Comparison of ENCODE assay signal across 11 cellular contexts in genomic region chr7:3754488-3755365, GRCh38.
DNase-seq lines count a peak whose midpoint lies in the region; ATAC-seq and TF ChIP-seq lines count a peak whose summit lies in the region.
"Had no signal": no experiment of that assay in that cellular context is flagged by ENCODE, and none has a peak within 500 bp of the region (broad histone marks: within the 10 kb centered on the region; RNA-seq: fewer than 3 reads in every experiment).

No MANE protein-coding gene starts in this region.

- 50 to 65% methylated on average over 14 to 16 of the region's 16 CpGs for WGBS in esophagus squamous epithelium, 2 donors

- ATAC-seq in HG03457 (IDR thresholded peaks at IDR 0.05; ENCODE audit: unreplicated experiment), result no peak
- ATAC-seq: mucosa of descending colon had no signal

- TF ChIP-seq CTCF in esophagus squamous epithelium (IDR thresholded peaks at IDR 0.05) (no peak), neural progenitor cell (IDR thresholded peaks at IDR 0.05) (no peak), type B pancreatic cell (conservative IDR thresholded peaks at IDR 0.05) (no peak)

- peak overlapping the region; percentile 48 for H3K27ac Mint-ChIP-seq in neural progenitor cell
- H3K27ac Mint-ChIP-seq in type B pancreatic cell, result no peak overlapping the region

- H3K4me3 Mint-ChIP-seq in neural progenitor cell (peak overlapping the region; percentile 22), type B pancreatic cell (no peak overlapping the region)

- no peaks in the 10 kb centered on the region for H3K36me3 Mint-ChIP-seq in neural progenitor cell
- H3K36me3 Mint-ChIP-seq in type B pancreatic cell, result no peaks in the 10 kb centered on the region

- peak overlapping the region; percentile 32 for H3K4me2 ChIP-seq in neural progenitor cell

- DNase-seq in NCI-H69 (lab: John Stamatoyannopoulos, UW), result peak; percentile 99
- no peak for DNase-seq in esophagus squamous epithelium (lab: John Stamatoyannopoulos, UW)
- peak; percentile 55 for DNase-seq in neural progenitor cell (ENCODE audit: low spot score)
- DNase-seq in activated effector memory CD4-positive, alpha-beta T cell treated with anti-CD3 and anti-CD28 coated beads, Interleukin-2, amount 50 U/mL, for 16 hours, result no peak
- no peak for DNase-seq in type B pancreatic cell (ENCODE audit: extremely low spot score, unreplicated experiment)
- no peak for DNase-seq in NCI-H510A (lab: John Stamatoyannopoulos, UW)
- DNase-seq: cerebellar nuclear complex, KBM-7 had no signal

- H3K4me3 ChIP-seq in esophagus squamous epithelium (no peak overlapping the region), neural progenitor cell (no peak overlapping the region)
- H3K4me3 ChIP-seq: mucosa of descending colon had no signal

- peak overlapping the region; percentile 49; the same call in 1 of the 2 replicates for H3K9ac ChIP-seq in ES-I3 (ENCODE audit: low read depth, low read length)
- H3K9ac ChIP-seq in neural progenitor cell, result no peak overlapping the region

- H3K4me1 ChIP-seq in ES-I3 (ENCODE audit: insufficient read depth, low read length) (0 out of 2 replicates have a peak, but pooled peaks cover 4% of the 10 kb centered on the region), esophagus squamous epithelium (no peaks in the 10 kb centered on the region), neural progenitor cell (peaks cover 12% of the 10 kb centered on the region)

- no peak overlapping the region for H2AFZ ChIP-seq in neural progenitor cell (replicated peaks)

- H3K9me3 ChIP-seq in ES-I3 (ENCODE audit: control insufficient read depth, insufficient read depth, low read length) (no peaks in the 10 kb centered on the region), esophagus squamous epithelium (no peaks in the 10 kb centered on the region), neural progenitor cell (ENCODE audit: low read depth) (peaks cover 3% of the 10 kb centered on the region)
- H3K9me3 ChIP-seq: mucosa of descending colon had no signal

- H4K20me1 ChIP-seq in neural progenitor cell (ENCODE audit: low read depth), result no peaks in the 10 kb centered on the region

- H3F3A ChIP-seq in neural progenitor cell (ENCODE audit: low read depth), result peaks cover 13% of the 10 kb centered on the region

- TF ChIP-seq POLR2A in esophagus squamous epithelium (IDR thresholded peaks at IDR 0.05), result no peak

- H3K27me3 ChIP-seq in esophagus squamous epithelium (no peaks in the 10 kb centered on the region), neural progenitor cell (no peaks in the 10 kb centered on the region)

- H3K27ac ChIP-seq in esophagus squamous epithelium, result peak overlapping the region in 3 of 4 donors; percentile 11 to 45 (median 22)
- no peak overlapping the region for H3K27ac ChIP-seq in neural progenitor cell

- H3K36me3 ChIP-seq in ES-I3 (ENCODE audit: insufficient read depth, low read length) (no peaks in the 10 kb centered on the region), esophagus squamous epithelium (no peaks in the 10 kb centered on the region), neural progenitor cell (no peaks in the 10 kb centered on the region)

- H3K27me3 Mint-ChIP-seq in neural progenitor cell (ENCODE audit: insufficient read depth, low read depth) (no peaks in the 10 kb centered on the region), type B pancreatic cell (no peaks in the 10 kb centered on the region)

- H3K79me2 ChIP-seq in neural progenitor cell (ENCODE audit: low read depth), result no peaks in the 10 kb centered on the region

- H3K4me1 Mint-ChIP-seq in neural progenitor cell (peaks cover 23% of the 10 kb centered on the region), type B pancreatic cell (ENCODE audit: unreplicated experiment) (peaks cover 15% of the 10 kb centered on the region)

- intact Hi-C loops in esophagus squamous epithelium (cut with DNase I), result no loop called here

- H3K9me3 Mint-ChIP-seq in neural progenitor cell (peaks cover 5% of the 10 kb centered on the region), type B pancreatic cell (no peaks in the 10 kb centered on the region)

Comparison
In these comparisons a context has a peak if more than half of its experiments do, and no peak if none do; other contexts are left out.
1. DNase-seq: peak in NCI-H69 (single experiment) and neural progenitor cell (single experiment); none in esophagus squamous epithelium (single experiment), activated effector memory CD4-positive, alpha-beta T cell treated with anti-CD3 and anti-CD28 coated beads, Interleukin-2, amount 50 U/mL, for 16 hours (single experiment), type B pancreatic cell (single experiment) and NCI-H510A (single experiment).